8 cellular contexts compared by ENCODE assay signal in genomic region chr16:84836234-84836647, GRCh38. TPM values are rescaled to one million over a fixed set of nuclear protein-coding genes. Genes with fewer than 3 reads are reported as not detected.
DNase-seq lines count a peak whose midpoint lies in the region; ATAC-seq, FAIRE-seq and TF ChIP-seq lines count a peak whose summit lies in the region.
"Had no signal": no experiment of that assay in that cellular context is flagged by ENCODE, and none has a peak within 500 bp of the region (broad histone marks: within the 10 kb centered on the region; RNA-seq: fewer than 3 reads in every experiment).

No MANE protein-coding gene starts in this region.

- no peak overlapping the region for H3K4me3 Mint-ChIP-seq in mesothelial cell of epicardium
- H3K4me3 Mint-ChIP-seq: activated CD4-positive, alpha-beta T cell treated with anti-CD3 and anti-CD28 coated beads for 36 hours had no signal

- peak overlapping the region; percentile 76 for H3K27ac Mint-ChIP-seq in mesothelial cell of epicardium
- H3K27ac Mint-ChIP-seq: activated CD4-positive, alpha-beta T cell treated with anti-CD3 and anti-CD28 coated beads for 36 hours had no signal

- intact Hi-C loops in vagina (cut with DNase I) = loop anchor here (5.0 kb wide), 1 partner anchor 44 kb away; no protein-coding TSS in a partner anchor
- intact Hi-C loops in head of caudate nucleus (cut with DNase I) = no loop called here

- TF ChIP-seq CTCF in mesothelial cell of epicardium (IDR thresholded peaks at IDR 0.05; ENCODE audit: unreplicated experiment) (no peak), vagina (IDR thresholded peaks at IDR 0.05) (no peak)

- no peaks in the 10 kb centered on the region for H3K36me3 Mint-ChIP-seq in mesothelial cell of epicardium

- no peaks in the 10 kb centered on the region for H3K9me3 Mint-ChIP-seq in mesothelial cell of epicardium

- TF ChIP-seq POLR2A in vagina (IDR thresholded peaks at IDR 0.05) = no peak

- peak overlapping the region; percentile 95 for H3K27ac ChIP-seq in vagina
- H3K27ac ChIP-seq in small intestine (ENCODE audit: low read depth in 1 of 2, low read length in 1 of 2) = peak overlapping the region in 1 of 2 donors; percentile 83

- peaks cover 76% of the 10 kb centered on the region for H3K4me1 ChIP-seq in vagina
- no peaks in the 10 kb centered on the region for H3K4me1 ChIP-seq in small intestine (ENCODE audit: control insufficient read depth in 2 of 2, insufficient read depth in 1 of 2, low read depth in 1 of 2, low read length in 1 of 2)

- peaks cover 30% of the 10 kb centered on the region for H3K4me1 Mint-ChIP-seq in mesothelial cell of epicardium
- H3K4me1 Mint-ChIP-seq: activated CD4-positive, alpha-beta T cell treated with anti-CD3 and anti-CD28 coated beads for 36 hours had no signal

- peak overlapping the region in 1 of 2 donors; percentile 1 for H3K4me3 ChIP-seq in vagina
- H3K4me3 ChIP-seq in small intestine (ENCODE audit: low read depth in 1 of 2, low read length in 2 of 2) = no peak overlapping the region

- FAIRE-seq in small intestine (lab: Jason Lieb, UNC) = no peak

- ATAC-seq in esophagus mucosa = peak; percentile 75
- ATAC-seq: activated CD4-positive, alpha-beta T cell treated with anti-CD3 and anti-CD28 coated beads for 36 hours had no signal

- H3K27me3 ChIP-seq in vagina = no peaks in the 10 kb centered on the region
- H3K27me3 ChIP-seq in small intestine (ENCODE audit: control insufficient read depth in 2 of 2, insufficient read depth in 2 of 2, low read length in 2 of 2) = no peaks in the 10 kb centered on the region

- no peaks in the 10 kb centered on the region for H3K9me3 ChIP-seq in vagina
- H3K9me3 ChIP-seq in small intestine (ENCODE audit: control insufficient read depth, low read depth) = no peaks in the 10 kb centered on the region

- no peaks in the 10 kb centered on the region for H3K27me3 Mint-ChIP-seq in mesothelial cell of epicardium (ENCODE audit: low read depth)

- 31 to 77% (median 53%) methylated on average over 16 of the region's 16 CpGs for WGBS in small intestine, 3 donors

- DNase-seq in NCI-H226 (peak; percentile 100), mesothelial cell of epicardium (ENCODE audit: low spot score in 2 of 2, unreplicated experiment in 2 of 2) (peak in 1 of 2 experiments; percentile 62), vagina (ENCODE audit: extremely low spot score in 2 of 2) (no peak), head of caudate nucleus (no peak), small intestine (no peak), NCI-H1436 (lab: John Stamatoyannopoulos, UW) (no peak)
- DNase-seq: activated CD4-positive, alpha-beta T cell treated with anti-CD3 and anti-CD28 coated beads for 36 hours had no signal

- H3K36me3 ChIP-seq in vagina = peaks cover 0 to 15% of the 10 kb centered on the region in 2 donors
- no peaks in the 10 kb centered on the region for H3K36me3 ChIP-seq in small intestine (ENCODE audit: control insufficient read depth in 2 of 2, insufficient read depth in 2 of 2, low read length in 2 of 2)

RNA-seq across cellular contexts. Expression of gene CRISPLD2, which starts 16.5 kb away (rescaled TPM):
- total RNA-seq in esophagus mucosa = 6.5 TPM
- 72.4 to 83.0 TPM (median 80.1 TPM) in 3 replicates for total RNA-seq in mesothelial cell of epicardium
- 320 TPM for total RNA-seq in vagina
- polyA plus RNA-seq in small intestine = 10 to 100 TPM in 1 of 3 donors, 1 to 10 TPM in 1, under 1 TPM in 1; 0.89 to 31.4 (median 4.6) TPM
